Comparison of ENCODE assay signal across 22 cellular contexts in the genomic region with DNA sequence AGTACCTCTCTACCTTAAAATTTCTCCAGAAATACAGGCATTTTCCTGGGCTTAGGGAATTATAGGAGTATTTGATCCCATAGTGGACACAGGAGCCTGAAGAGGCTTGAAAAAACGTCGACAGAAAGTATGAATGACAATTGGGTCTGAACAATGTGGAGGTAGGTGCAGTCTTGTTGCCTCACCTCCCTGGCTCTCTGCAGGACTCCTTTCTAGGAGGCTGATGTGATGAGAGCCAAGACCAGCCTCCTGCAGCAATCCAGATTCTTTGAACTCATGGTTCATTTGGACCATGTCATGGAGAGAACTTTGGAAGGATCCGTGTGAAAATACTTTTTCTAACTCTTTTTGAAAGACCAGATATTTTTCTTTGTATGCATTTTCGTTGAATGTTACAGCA.
"Had no signal": no experiment of that assay in that cellular context is flagged by ENCODE, and none has a peak within 500 bp of the region (broad histone marks: within the 10 kb centered on the region; RNA-seq: fewer than 3 reads in every experiment).

No MANE protein-coding gene starts in this region.

- H3K36me3 ChIP-seq: esophagus muscularis mucosa, gastroesophageal sphincter, heart left ventricle, prostate gland, right atrium auricular region, suprapubic skin, transverse colon, upper lobe of right lung, uterus had no signal

- H3K27me3 ChIP-seq: esophagus muscularis mucosa, gastroesophageal sphincter, hepatocyte, right atrium auricular region, transverse colon, upper lobe of right lung, uterus had no signal

- H2AFZ ChIP-seq: hepatocyte had no signal

- H3K4me1 ChIP-seq: esophagus muscularis mucosa, foreskin keratinocyte, gastroesophageal sphincter, prostate gland, right atrium auricular region, suprapubic skin, transverse colon, upper lobe of right lung, uterus had no signal

- H3K4me2 ChIP-seq: hepatocyte, smooth muscle cell had no signal

- ATAC-seq: foreskin keratinocyte; gastroesophageal sphincter; heart left ventricle; left lobe of liver; natural killer cell treated with Interleukin-12 subunit alpha and Interleukin-12 subunit beta and Interleukin-15 and Interleukin-18, amount 100 ng/mL, for 72 hours; sciatic nerve; upper lobe of right lung had no signal

- H3K4me3 ChIP-seq: esophagus muscularis mucosa, gastroesophageal sphincter, heart left ventricle, hepatocyte, lung, prostate gland, right atrium auricular region, smooth muscle cell, suprapubic skin, transverse colon, upper lobe of right lung, uterus had no signal

- H3K79me2 ChIP-seq: hepatocyte had no signal

- H3K9me3 ChIP-seq: esophagus muscularis mucosa, gastroesophageal sphincter, heart left ventricle, prostate gland, right atrium auricular region, suprapubic skin, transverse colon, upper lobe of right lung, uterus had no signal

- H3K27ac ChIP-seq: esophagus muscularis mucosa, foreskin keratinocyte, gastroesophageal sphincter, heart left ventricle, hepatocyte, prostate gland, right atrium auricular region, suprapubic skin, transverse colon, upper lobe of right lung, uterus had no signal

- DNase-seq: dermis blood vessel endothelial cell; foreskin keratinocyte; heart left ventricle; kidney; stimulated activated CD4-positive, alpha-beta T cell treated with anti-CD3 and anti-CD28 coated beads, Interleukin-12 subunit alpha, Interleukin-12 subunit beta, amount 100 ng/mL, for 4 hours; stimulated activated CD4-positive, alpha-beta T cell treated with anti-CD3 and anti-CD28 coated beads, Interleukin-1b, Interleukin-23, amount 100 ng/mL, for 48 hours; stimulated activated CD4-positive, alpha-beta T cell treated with anti-CD3 and anti-CD28 coated beads, Interleukin-4, amount 100 ng/mL, for 1 hour; stimulated activated CD8-positive, alpha-beta memory T cell treated with anti-CD3 and anti-CD28 coated beads, Interleukin-4, amount 100 ng/mL, for 48 hours; transverse colon; upper lobe of right lung; uterus had no signal
